8 cellular contexts compared by ENCODE assay signal in the genomic region with DNA sequence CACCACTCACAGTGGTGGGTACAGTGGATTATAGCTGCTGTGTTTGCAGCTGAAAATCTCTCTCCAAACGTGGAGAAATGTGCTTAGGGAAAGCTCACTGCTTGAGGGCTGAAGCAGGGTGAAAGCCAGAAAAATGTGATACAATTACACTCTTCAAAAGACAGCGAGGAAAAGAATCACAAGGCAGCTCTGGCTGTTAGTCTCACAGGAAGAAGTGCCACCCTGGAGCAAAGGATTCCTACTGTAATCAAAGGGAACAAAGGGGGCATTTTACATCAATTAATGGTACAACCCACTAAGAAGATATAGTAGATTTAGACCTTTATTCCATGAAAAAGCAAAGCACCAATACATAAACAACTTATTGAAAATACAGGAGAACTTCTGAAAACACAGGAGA. TPM values are rescaled to one million over a fixed set of nuclear protein-coding genes. Genes with fewer than 3 reads are reported as not detected.
"Had no signal": no experiment of that assay in that cellular context is flagged by ENCODE, and none has a peak within 500 bp of the region (broad histone marks: within the 10 kb centered on the region; RNA-seq: fewer than 3 reads in every experiment).

No MANE protein-coding gene starts in this region.

- H3K27me3 Mint-ChIP-seq: IgD-negative memory B cell had no signal

- H3K27ac Mint-ChIP-seq: HFFc6, IgD-negative memory B cell had no signal

- H3K4me1 Mint-ChIP-seq: IgD-negative memory B cell had no signal

- ATAC-seq: HCT116, HepG2 had no signal

- DNase-seq: GM23248, GOT3, H7, HFFc6, KBM-7 had no signal

- H3K4me3 Mint-ChIP-seq: HFFc6, IgD-negative memory B cell had no signal

- H3K9me3 Mint-ChIP-seq: HFFc6 had no signal

RNA-seq across cellular contexts. Expression of a gene that starts 48.1 kb away (rescaled TPM):
- total RNA-seq: HepG2 had no signal
